In genomic region chr12:132761032-132761910, GRCh38 we compare ENCODE assay signal across 8 cellular contexts. TPM values are rescaled to one million over a fixed set of nuclear protein-coding genes. Genes with fewer than 3 reads are reported as not detected.
DNase-seq lines count a peak whose midpoint lies in the region; ATAC-seq and TF ChIP-seq lines count a peak whose summit lies in the region.

Gene ANKLE2 (minus strand): TSS chr12:132761832. CDS start chr12:132761798, 34 bp downstream.

- peaks cover 14% of the 10 kb centered on the region for H4K20me1 ChIP-seq in Karpas-422 (ENCODE audit: insufficient read depth, low read depth, low read length)

- H3K9ac ChIP-seq in Karpas-422 (ENCODE audit: low read length): peak within 1 kb of the TSS; percentile 92

- no peak for TF ChIP-seq CTCF in WERI-Rb-1 (IDR thresholded peaks at IDR 0.05; ENCODE audit: low read depth, low read length)
- TF ChIP-seq CTCF in breast epithelium (IDR thresholded peaks at IDR 0.05): no peak

- intact Hi-C loops in breast epithelium (cut with DNase I; ENCODE audit: low total_unique reads): no loop called here

- peak within 1 kb of the TSS; percentile 99 for H3K4me2 ChIP-seq in Karpas-422 (ENCODE audit: low read depth, low read length, poor library complexity, severe bottlenecking)

- H3K4me3 ChIP-seq in Karpas-422 (ENCODE audit: low read length) (peak within 1 kb of the TSS; percentile 94), WERI-Rb-1 (ENCODE audit: low read depth, low read length) (peak within 1 kb of the TSS; percentile 96), breast epithelium (peak within 1 kb of the TSS; percentile 95 to 98 (median 98))

- H3K36me3 ChIP-seq in Karpas-422 (ENCODE audit: insufficient read depth, low read length) (peaks cover 21% of the 10 kb centered on the region), WERI-Rb-1 (peaks cover 29% of the 10 kb centered on the region), breast epithelium (no peaks in the 10 kb centered on the region)

- H3K27me3 ChIP-seq in Karpas-422 (ENCODE audit: low read length) (no peaks in the 10 kb centered on the region), WERI-Rb-1 (ENCODE audit: insufficient read depth, low read depth, severe bottlenecking) (no peaks in the 10 kb centered on the region), breast epithelium (no peaks in the 10 kb centered on the region)

- H3K9me3 ChIP-seq in Karpas-422 (ENCODE audit: low read length) (no peaks in the 10 kb centered on the region), WERI-Rb-1 (ENCODE audit: severe bottlenecking) (no peaks in the 10 kb centered on the region), breast epithelium (no peaks in the 10 kb centered on the region)

- peak within 1 kb of the TSS; percentile 64 for H2AFZ ChIP-seq in Karpas-422 (ENCODE audit: low read length)

- H3K4me1 ChIP-seq in Karpas-422 (ENCODE audit: low read length) (peaks cover 19% of the 10 kb centered on the region), breast epithelium (peaks cover 5 to 13% of the 10 kb centered on the region in 2 donors)

- ATAC-seq in GM21786 (IDR thresholded peaks at IDR 0.05; ENCODE audit: unreplicated experiment): peak; percentile 21

- H3K79me2 ChIP-seq in Karpas-422 (ENCODE audit: low read length): peaks cover 58% of the 10 kb centered on the region

- DNase-seq in GDM1 (lab: John Stamatoyannopoulos, UW): peak; percentile 48
- peak; percentile 79 for DNase-seq in Karpas-422
- peak; percentile 33 for DNase-seq in WERI-Rb-1
- DNase-seq in breast epithelium (ENCODE audit: low spot score in 2 of 2): no peak
- peak; percentile 88 for DNase-seq in iris pigment epithelial cell (ENCODE audit: low read depth)
- peak; percentile 40 to 59 for DNase-seq in stimulated activated CD4-positive, alpha-beta T cell treated with anti-CD3 and anti-CD28 coated beads, Interleukin-15, amount 100 ng/mL, for 1 hour (ENCODE audit: low read depth in 1 of 2, low spot score in 1 of 2)
- DNase-seq in NCI-H128 (lab: John Stamatoyannopoulos, UW; ENCODE audit: unreplicated experiment): no peak

- H3K27ac ChIP-seq in Karpas-422 (ENCODE audit: low read length): peak within 1 kb of the TSS; percentile 87
- peak within 1 kb of the TSS; percentile 99 for H3K27ac ChIP-seq in WERI-Rb-1
- H3K27ac ChIP-seq in breast epithelium: peak within 1 kb of the TSS; percentile 92 to 95

- no peak for TF ChIP-seq POLR2A in breast epithelium (IDR thresholded peaks at IDR 0.05)

- H3K9me2 ChIP-seq in Karpas-422 (replicated peaks; ENCODE audit: insufficient read depth, low read length): no peaks in the 10 kb centered on the region

RNA-seq across cellular contexts. Expression of gene ANKLE2, which starts in this region (rescaled TPM):
- total RNA-seq in Karpas-422 (2014; rRNA removed; shearing (Covaris generic); ENCODE audit: low replicate concordance): 42.7 and 47.9 TPM in 2 replicates
- total RNA-seq in breast epithelium: 10 to 100 TPM; 64.2 to 75.4 (median 73.5) TPM

Comparison
In these comparisons a context has a peak if more than half of its experiments do, and no peak if none do; other contexts are left out.
1. DNase-seq: peak in GDM1 (single experiment), Karpas-422 (single experiment), WERI-Rb-1 (single experiment), iris pigment epithelial cell (single experiment) and stimulated activated CD4-positive, alpha-beta T cell treated with anti-CD3 and anti-CD28 coated beads, Interleukin-15, amount 100 ng/mL, for 1 hour (2 of 2); none in breast epithelium (0 of 2) and NCI-H128 (single experiment).
2. Peak in every context shown above with its lines, with median percentiles within 50 percentile points of each other: H3K27ac ChIP-seq and H3K4me3 ChIP-seq.